14 cellular contexts compared by ENCODE assay signal in genomic region chr6:110400208-110400607, GRCh38. TPM values are rescaled to one million over a fixed set of nuclear protein-coding genes. Genes with fewer than 3 reads are reported as not detected.
A peak's percentile ranks its signal among the peaks of the same experiment; 100 is the strongest.
DNase-seq lines count a peak whose midpoint lies in the region; TF ChIP-seq lines count a peak whose summit lies in the region.
"Had no signal": no experiment of that assay in that cellular context is flagged by ENCODE, and none has a peak within 500 bp of the region (broad histone marks: within the 10 kb centered on the region; RNA-seq: fewer than 3 reads in every experiment).

No MANE protein-coding gene starts in this region.

- intact Hi-C loops in thyroid gland (cut with DNase I) = no loop called here

- TF ChIP-seq EP300 in tibial nerve (IDR thresholded peaks at IDR 0.05) = no peak

- no peak for TF ChIP-seq CTCF in tibial nerve (IDR thresholded peaks at IDR 0.05)
- TF ChIP-seq CTCF in thyroid gland (IDR thresholded peaks at IDR 0.05) = no peak

- peak overlapping the region; percentile 34 to 48 for H3K4me3 ChIP-seq in esophagus (ENCODE audit: low read depth in 1 of 2, low read length in 2 of 2)
- H3K4me3 ChIP-seq in muscle layer of duodenum (ENCODE audit: low read depth in 1 of 2, low read length in 2 of 2) = peak overlapping the region; percentile 33 to 73
- peak overlapping the region in 3 of 4 donors; percentile 15 to 53 (median 48) for H3K4me3 ChIP-seq in tibial nerve
- peak overlapping the region in 1 of 3 donors; percentile 19 for H3K4me3 ChIP-seq in thyroid gland (replicated peaks in 1 of 3)

- TF ChIP-seq POLR2A in tibial nerve (IDR thresholded peaks at IDR 0.05) (no peak), thyroid gland (IDR thresholded peaks at IDR 0.05) (no peak)

- H3K4me1 ChIP-seq in esophagus (ENCODE audit: control insufficient read depth in 2 of 2, insufficient read depth in 2 of 2, low read length in 1 of 2) (peaks cover 0 to 3% of the 10 kb centered on the region in 2 donors), muscle layer of duodenum (ENCODE audit: control insufficient read depth in 1 of 2, insufficient read depth in 2 of 2, low read length in 2 of 2) (peaks cover 0 to 3% of the 10 kb centered on the region in 2 donors), tibial nerve (peaks cover 0 to 12% (median 2%) of the 10 kb centered on the region in 4 donors), thyroid gland (no peaks in the 10 kb centered on the region)

- no peaks in the 10 kb centered on the region for H3K27me3 ChIP-seq in esophagus (ENCODE audit: control insufficient read depth in 1 of 2, insufficient read depth in 2 of 2, low read length in 2 of 2)
- no peaks in the 10 kb centered on the region for H3K27me3 ChIP-seq in muscle layer of duodenum (ENCODE audit: low read depth, low read length)
- H3K27me3 ChIP-seq in tibial nerve = no peaks in the 10 kb centered on the region
- no peaks in the 10 kb centered on the region for H3K27me3 ChIP-seq in thyroid gland

- WGBS in esophagus, 2 donors = 47 to 69% methylated on average over 16 to 18 of the region's 18 CpGs
- WGBS in tibial nerve, 2 donors = 58 to 59% methylated on average over 13 to 18 of the region's 18 CpGs
- WGBS in thyroid gland, 2 donors = 25 to 78% methylated on average over 5 to 18 of the region's 18 CpGs

- no peaks in the 10 kb centered on the region for H3K36me3 ChIP-seq in esophagus (ENCODE audit: control insufficient read depth in 2 of 2, insufficient read depth in 2 of 2, low read length in 1 of 2)
- H3K36me3 ChIP-seq in muscle layer of duodenum (ENCODE audit: control insufficient read depth in 1 of 2, insufficient read depth in 2 of 2, low read length in 2 of 2) = no peaks in the 10 kb centered on the region
- no peaks in the 10 kb centered on the region for H3K36me3 ChIP-seq in tibial nerve
- H3K36me3 ChIP-seq in thyroid gland = no peaks in the 10 kb centered on the region

- H3K27ac ChIP-seq in esophagus (ENCODE audit: low read depth in 2 of 2, low read length in 1 of 2) (no peak overlapping the region), muscle layer of duodenum (ENCODE audit: low read length) (no peak overlapping the region), tibial nerve (peak overlapping the region in 3 of 4 donors; percentile 31 to 72 (median 52)), thyroid gland (no peak overlapping the region)
- H3K27ac ChIP-seq: 22Rv1 had no signal

- peak; percentile 27 for DNase-seq in DMS53 (lab: John Stamatoyannopoulos, UW)
- DNase-seq in DMS53 treated with DMSO at 0.1 percent for 48 hours (lab: John Stamatoyannopoulos, UW; ENCODE audit: unreplicated experiment) = no peak
- no peak for DNase-seq in tibial nerve (ENCODE audit: low spot score in 2 of 2)
- DNase-seq in HUDEP-2 (lab: John Stamatoyannopoulos, UW; ENCODE audit: unreplicated experiment in 76 of 76) = no peak
- no peak for DNase-seq in thyroid gland
- no peak for DNase-seq in GOT3 (lab: John Stamatoyannopoulos, UW)
- DNase-seq: activated CD4-positive, alpha-beta T cell treated with anti-CD3 and anti-CD28 coated beads, Interleukin-2, amount 10 ng/mL, durations not matched to agents 24 days and 14 days; left colon; NCI-H2227 treated with DMSO at 0.1 percent for 48 hours; stimulated activated CD4-positive, alpha-beta T cell treated with anti-CD3 and anti-CD28 coated beads, Interleukin-4, amount 100 ng/mL, for 24 hours had no signal

- H3K9me3 ChIP-seq in esophagus (ENCODE audit: control insufficient read depth in 2 of 2, insufficient read depth in 1 of 2, low read depth in 1 of 2, low read length in 1 of 2) (no peaks in the 10 kb centered on the region), muscle layer of duodenum (ENCODE audit: control insufficient read depth in 1 of 2, low read length in 2 of 2) (no peaks in the 10 kb centered on the region), tibial nerve (no peaks in the 10 kb centered on the region), thyroid gland (no peaks in the 10 kb centered on the region)

RNA-seq across cellular contexts. Expression of gene DDO, which starts 15.2 kb away (rescaled TPM):
- under 1 TPM; 0.28 to 0.34 TPM for polyA plus RNA-seq in esophagus
- total RNA-seq in tibial nerve = 1 to 10 TPM in 3 of 4 donors, under 1 TPM in 1; 0.59 to 2.1 (median 1.4) TPM
- total RNA-seq in thyroid gland = 1 to 10 TPM; 2.5 to 5.0 (median 2.6) TPM
- total RNA-seq: activated CD4-positive, alpha-beta T cell treated with anti-CD3 and anti-CD28 coated beads, Interleukin-2, amount 10 ng/mL, durations not matched to agents 24 days and 14 days had no signal

RNA-seq across cellular contexts. Expression of gene METTL24, which starts 42.1 kb away (rescaled TPM):
- polyA plus RNA-seq in esophagus = under 1 TPM; 0.14 to 0.34 TPM
- total RNA-seq in tibial nerve (1 to 10 TPM in 1 of 4 donors, under 1 TPM in 3; 0.63 to 2.4 (median 0.93) TPM), thyroid gland (10 to 100 TPM in 1 of 4 donors, 1 to 10 TPM in 3; 2.6 to 12.6 (median 4.0) TPM)
- total RNA-seq: activated CD4-positive, alpha-beta T cell treated with anti-CD3 and anti-CD28 coated beads, Interleukin-2, amount 10 ng/mL, durations not matched to agents 24 days and 14 days; LHCN-M2 had no signal

Comparison
In these comparisons a context has a peak if more than half of its experiments do, and no peak if none do; other contexts are left out.
1. H3K27ac ChIP-seq: peak in tibial nerve (3 of 4); none in esophagus (0 of 2), muscle layer of duodenum (single experiment) and thyroid gland (0 of 3).